In the genomic region with DNA sequence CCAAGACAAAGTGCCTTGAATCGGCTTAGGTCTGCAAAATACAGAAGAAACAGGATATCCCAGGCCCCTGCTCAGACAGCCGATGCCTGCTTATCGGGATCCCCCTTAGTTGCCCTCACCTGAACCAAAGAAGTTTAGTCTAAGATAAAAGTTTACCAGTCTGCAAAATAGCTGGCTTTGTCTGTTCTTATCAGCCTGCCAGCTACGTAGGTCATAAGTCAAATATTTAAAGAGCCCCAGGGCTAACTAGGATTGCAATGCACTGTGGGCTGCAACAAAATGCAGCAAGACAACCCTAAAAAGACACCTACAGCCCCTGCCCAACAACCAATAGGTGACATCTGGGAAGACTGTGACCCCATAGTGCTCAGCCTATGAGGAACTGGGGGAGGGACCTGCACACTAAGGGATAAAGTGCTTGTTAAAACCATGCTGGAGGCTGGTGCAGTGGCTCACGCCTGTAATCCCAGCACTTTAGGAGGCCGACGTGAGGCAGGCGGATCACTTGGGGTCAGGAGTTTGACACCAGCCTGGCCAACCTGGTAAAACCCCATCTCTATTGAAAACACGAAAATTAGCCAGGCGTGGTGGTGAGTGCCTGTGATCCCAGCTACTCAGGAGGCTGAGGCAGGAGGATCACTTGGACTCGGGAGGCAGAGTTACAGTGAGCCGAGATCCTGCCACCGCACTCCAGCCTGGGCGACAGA, we compare ENCODE assay signal across 1 cellular context.
A peak's percentile ranks its signal among the peaks of the same experiment; 100 is the strongest.
TF ChIP-seq lines count a peak whose summit lies in the region.

No MANE protein-coding gene starts in this region.

TF ChIP-seq in H1, 55 proteins besides CTCF, POLR2A, EP300 and RAD21:
- peak; percentile 31; the same call in 1 of the 2 replicates for TF ChIP-seq SP1 (IDR thresholded peaks at IDR 0.05; ENCODE audit: low read depth, low read length)
- TF ChIP-seq GABPA (IDR thresholded peaks at IDR 0.05; ENCODE audit: borderline replicate concordance, insufficient read depth, low read length) = no peak
TF ChIP-seq in H1: peak in this region for 1.
